1 cellular context compared by ENCODE assay signal in genomic region chr5:125612356-125613149, GRCh38.
TF ChIP-seq lines count a peak whose summit lies in the region.

No MANE protein-coding gene starts in this region.

TF ChIP-seq in WTC11, 78 proteins besides CTCF, POLR2A, EP300 and RAD21 (continued from another document):
- TF ChIP-seq HMGXB4 (CRISPR knock-in tag; IDR thresholded peaks at IDR 0.05): no peak
- no peak for TF ChIP-seq GABPB1 (CRISPR knock-in tag; IDR thresholded peaks at IDR 0.05)
- no peak for TF ChIP-seq PRDM15 (CRISPR knock-in tag; IDR thresholded peaks at IDR 0.05)
